Comparison of ENCODE assay signal across 1 cellular context in the genomic region with DNA sequence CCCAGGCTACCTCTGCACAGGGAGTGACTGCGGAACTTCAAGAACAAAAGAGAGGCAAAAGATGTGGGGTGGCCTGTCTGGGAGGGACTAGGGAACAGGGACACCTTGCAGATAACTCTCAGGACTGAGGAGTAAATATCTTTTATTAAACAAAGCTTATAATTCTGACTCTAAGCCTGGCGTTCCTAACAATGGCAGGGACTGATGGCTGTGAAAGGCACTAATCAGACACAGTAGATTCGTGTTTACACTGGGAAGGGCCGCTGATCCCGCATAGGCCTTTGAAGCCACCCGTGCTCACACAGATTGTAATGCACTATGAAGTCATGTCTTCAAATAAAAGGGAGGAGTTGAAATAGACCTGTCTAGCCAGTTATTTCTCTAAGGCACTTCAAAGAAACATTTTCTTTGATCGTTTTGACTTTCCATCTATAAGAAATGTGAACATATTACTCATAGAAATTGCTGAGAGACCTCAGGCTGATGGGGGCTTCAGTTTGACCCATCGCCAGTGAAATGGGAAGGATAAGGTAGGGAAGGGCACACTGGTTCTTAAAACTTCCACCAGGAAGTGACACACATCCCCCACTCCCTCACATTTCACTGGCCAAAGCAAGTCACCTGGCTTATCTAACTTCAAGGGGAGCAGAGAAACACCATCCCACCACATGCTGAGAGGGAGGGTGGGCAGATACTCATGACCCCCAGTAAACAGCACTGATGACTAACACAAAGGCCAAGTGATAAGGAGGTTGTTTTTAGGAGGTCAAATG.
TF ChIP-seq lines count a peak whose summit lies in the region.

No MANE protein-coding gene starts in this region.

TF ChIP-seq in K562, 482 proteins besides CTCF, POLR2A, EP300 and RAD21 (continued from another document and continues in another):
- TF ChIP-seq, protein P1, sequence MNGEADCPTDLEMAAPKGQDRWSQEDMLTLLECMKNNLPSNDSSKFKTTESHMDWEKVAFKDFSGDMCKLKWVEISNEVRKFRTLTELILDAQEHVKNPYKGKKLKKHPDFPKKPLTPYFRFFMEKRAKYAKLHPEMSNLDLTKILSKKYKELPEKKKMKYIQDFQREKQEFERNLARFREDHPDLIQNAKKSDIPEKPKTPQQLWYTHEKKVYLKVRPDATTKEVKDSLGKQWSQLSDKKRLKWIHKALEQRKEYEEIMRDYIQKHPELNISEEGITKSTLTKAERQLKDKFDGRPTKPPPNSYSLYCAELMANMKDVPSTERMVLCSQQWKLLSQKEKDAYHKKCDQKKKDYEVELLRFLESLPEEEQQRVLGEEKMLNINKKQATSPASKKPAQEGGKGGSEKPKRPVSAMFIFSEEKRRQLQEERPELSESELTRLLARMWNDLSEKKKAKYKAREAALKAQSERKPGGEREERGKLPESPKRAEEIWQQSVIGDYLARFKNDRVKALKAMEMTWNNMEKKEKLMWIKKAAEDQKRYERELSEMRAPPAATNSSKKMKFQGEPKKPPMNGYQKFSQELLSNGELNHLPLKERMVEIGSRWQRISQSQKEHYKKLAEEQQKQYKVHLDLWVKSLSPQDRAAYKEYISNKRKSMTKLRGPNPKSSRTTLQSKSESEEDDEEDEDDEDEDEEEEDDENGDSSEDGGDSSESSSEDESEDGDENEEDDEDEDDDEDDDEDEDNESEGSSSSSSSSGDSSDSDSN (IDR thresholded peaks at IDR 0.05; ENCODE audit: borderline replicate concordance in 1 of 2, low read depth in 2 of 2, low read length in 2 of 2) = no peak
- TF ChIP-seq ZNF175 (CRISPR knock-in tag; IDR thresholded peaks at IDR 0.05; ENCODE audit: low read depth) (0 out of 2 replicates have a peak, but pooled peaks have one; percentile 40), KLF10 (CRISPR knock-in tag; IDR thresholded peaks at IDR 0.05) (no peak), SIX5 (IDR thresholded peaks at IDR 0.05; ENCODE audit: borderline replicate concordance in 1 of 2, insufficient read depth in 1 of 2, low read depth in 1 of 2, low read length in 2 of 2) (no peak), ZNF780A (CRISPR knock-in tag; IDR thresholded peaks at IDR 0.05) (no peak), SAFB2 (IDR thresholded peaks at IDR 0.05; ENCODE audit: borderline replicate concordance, low read depth, low read length, severe bottlenecking) (no peak), XRCC3 (IDR thresholded peaks at IDR 0.05) (no peak), ZNF274 (IDR thresholded peaks at IDR 0.05; ENCODE audit: borderline replicate concordance, low read depth, low read length) (no peak), RBM22 (IDR thresholded peaks at IDR 0.05; ENCODE audit: low read depth, low read length, poor library complexity, severe bottlenecking) (no peak), ZFPM2 (CRISPR knock-in tag; IDR thresholded peaks at IDR 0.05) (no peak), ATF7 (IDR thresholded peaks at IDR 0.05) (peak; percentile 11; the same call in 1 of the 2 replicates), SOX6 (IDR thresholded peaks at IDR 0.05) (no peak; the same call in 1 of the 2 replicates), CTBP1 (IDR thresholded peaks at IDR 0.05; ENCODE audit: borderline replicate concordance) (no peak; the same call in none of the 2 replicates), NFE2L1 (tag; IDR thresholded peaks at IDR 0.05; ENCODE audit: borderline replicate concordance, low read depth) (no peak), CBFA2T2 (conservative IDR thresholded peaks at IDR 0.05) (peak; percentile 70), ZNF146 (CRISPR knock-in tag; IDR thresholded peaks at IDR 0.05; ENCODE audit: unreplicated experiment) (no peak), TFAM (CRISPR knock-in tag; conservative IDR thresholded peaks at IDR 0.05) (no peak), HMGN3 (IDR thresholded peaks at IDR 0.05; ENCODE audit: borderline replicate concordance, extremely low read depth, insufficient read length, low read depth, low read length) (no peak), FOSL1 (tag; conservative IDR thresholded peaks at IDR 0.05) (peak; percentile 85), NEUROD1 (IDR thresholded peaks at IDR 0.05; ENCODE audit: borderline replicate concordance, low read depth, low read length, partially characterized antibody) (peak; percentile 14), KLF16 (IDR thresholded peaks at IDR 0.05) (peak; percentile 56; the same call in 1 of the 2 replicates), JUNB (CRISPR knock-in tag; conservative IDR thresholded peaks at IDR 0.05) (no peak), ZKSCAN8 (CRISPR knock-in tag; IDR thresholded peaks at IDR 0.05) (peak; percentile 66; the same call in 1 of the 2 replicates), CXXC5 (CRISPR knock-in tag; IDR thresholded peaks at IDR 0.05) (no peak), PTBP1 (IDR thresholded peaks at IDR 0.05; ENCODE audit: low read depth, low read length) (no peak), ZC3H11A (IDR thresholded peaks at IDR 0.05; ENCODE audit: low read depth, low read length) (no peak), PHF8 (IDR thresholded peaks at IDR 0.05; ENCODE audit: borderline replicate concordance, low read length) (no peak), HDAC1 (IDR thresholded peaks at IDR 0.05) (peak in 1 of 2 experiments; percentile 71; a peak in 3 of 4 replicates), KLF13 (tag; IDR thresholded peaks at IDR 0.05; ENCODE audit: borderline replicate concordance, low read depth) (no peak), ZNF347 (CRISPR knock-in tag; IDR thresholded peaks at IDR 0.05; ENCODE audit: low read depth) (no peak), KDM5B (IDR thresholded peaks at IDR 0.05; ENCODE audit: insufficient replicate concordance, low read depth, low read length) (no peak)
- TF ChIP-seq, protein P2, sequence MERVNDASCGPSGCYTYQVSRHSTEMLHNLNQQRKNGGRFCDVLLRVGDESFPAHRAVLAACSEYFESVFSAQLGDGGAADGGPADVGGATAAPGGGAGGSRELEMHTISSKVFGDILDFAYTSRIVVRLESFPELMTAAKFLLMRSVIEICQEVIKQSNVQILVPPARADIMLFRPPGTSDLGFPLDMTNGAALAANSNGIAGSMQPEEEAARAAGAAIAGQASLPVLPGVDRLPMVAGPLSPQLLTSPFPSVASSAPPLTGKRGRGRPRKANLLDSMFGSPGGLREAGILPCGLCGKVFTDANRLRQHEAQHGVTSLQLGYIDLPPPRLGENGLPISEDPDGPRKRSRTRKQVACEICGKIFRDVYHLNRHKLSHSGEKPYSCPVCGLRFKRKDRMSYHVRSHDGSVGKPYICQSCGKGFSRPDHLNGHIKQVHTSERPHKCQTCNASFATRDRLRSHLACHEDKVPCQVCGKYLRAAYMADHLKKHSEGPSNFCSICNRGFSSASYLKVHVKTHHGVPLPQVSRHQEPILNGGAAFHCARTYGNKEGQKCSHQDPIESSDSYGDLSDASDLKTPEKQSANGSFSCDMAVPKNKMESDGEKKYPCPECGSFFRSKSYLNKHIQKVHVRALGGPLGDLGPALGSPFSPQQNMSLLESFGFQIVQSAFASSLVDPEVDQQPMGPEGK (CRISPR knock-in tag; IDR thresholded peaks at IDR 0.05; ENCODE audit: borderline replicate concordance) = no peak
- TF ChIP-seq, protein P3, sequence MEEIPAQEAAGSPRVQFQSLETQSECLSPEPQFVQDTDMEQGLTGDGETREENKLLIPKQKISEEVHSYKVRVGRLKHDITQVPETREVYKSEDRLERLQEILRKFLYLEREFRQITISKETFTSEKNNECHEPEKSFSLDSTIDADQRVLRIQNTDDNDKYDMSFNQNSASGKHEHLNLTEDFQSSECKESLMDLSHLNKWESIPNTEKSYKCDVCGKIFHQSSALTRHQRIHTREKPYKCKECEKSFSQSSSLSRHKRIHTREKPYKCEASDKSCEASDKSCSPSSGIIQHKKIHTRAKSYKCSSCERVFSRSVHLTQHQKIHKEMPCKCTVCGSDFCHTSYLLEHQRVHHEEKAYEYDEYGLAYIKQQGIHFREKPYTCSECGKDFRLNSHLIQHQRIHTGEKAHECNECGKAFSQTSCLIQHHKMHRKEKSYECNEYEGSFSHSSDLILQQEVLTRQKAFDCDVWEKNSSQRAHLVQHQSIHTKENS (CRISPR knock-in tag; IDR thresholded peaks at IDR 0.05) = no peak
- TF ChIP-seq, protein P4, sequence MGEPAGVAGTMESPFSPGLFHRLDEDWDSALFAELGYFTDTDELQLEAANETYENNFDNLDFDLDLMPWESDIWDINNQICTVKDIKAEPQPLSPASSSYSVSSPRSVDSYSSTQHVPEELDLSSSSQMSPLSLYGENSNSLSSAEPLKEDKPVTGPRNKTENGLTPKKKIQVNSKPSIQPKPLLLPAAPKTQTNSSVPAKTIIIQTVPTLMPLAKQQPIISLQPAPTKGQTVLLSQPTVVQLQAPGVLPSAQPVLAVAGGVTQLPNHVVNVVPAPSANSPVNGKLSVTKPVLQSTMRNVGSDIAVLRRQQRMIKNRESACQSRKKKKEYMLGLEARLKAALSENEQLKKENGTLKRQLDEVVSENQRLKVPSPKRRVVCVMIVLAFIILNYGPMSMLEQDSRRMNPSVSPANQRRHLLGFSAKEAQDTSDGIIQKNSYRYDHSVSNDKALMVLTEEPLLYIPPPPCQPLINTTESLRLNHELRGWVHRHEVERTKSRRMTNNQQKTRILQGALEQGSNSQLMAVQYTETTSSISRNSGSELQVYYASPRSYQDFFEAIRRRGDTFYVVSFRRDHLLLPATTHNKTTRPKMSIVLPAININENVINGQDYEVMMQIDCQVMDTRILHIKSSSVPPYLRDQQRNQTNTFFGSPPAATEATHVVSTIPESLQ (CRISPR knock-in tag; IDR thresholded peaks at IDR 0.05) = no peak
- TF ChIP-seq, protein P5, sequence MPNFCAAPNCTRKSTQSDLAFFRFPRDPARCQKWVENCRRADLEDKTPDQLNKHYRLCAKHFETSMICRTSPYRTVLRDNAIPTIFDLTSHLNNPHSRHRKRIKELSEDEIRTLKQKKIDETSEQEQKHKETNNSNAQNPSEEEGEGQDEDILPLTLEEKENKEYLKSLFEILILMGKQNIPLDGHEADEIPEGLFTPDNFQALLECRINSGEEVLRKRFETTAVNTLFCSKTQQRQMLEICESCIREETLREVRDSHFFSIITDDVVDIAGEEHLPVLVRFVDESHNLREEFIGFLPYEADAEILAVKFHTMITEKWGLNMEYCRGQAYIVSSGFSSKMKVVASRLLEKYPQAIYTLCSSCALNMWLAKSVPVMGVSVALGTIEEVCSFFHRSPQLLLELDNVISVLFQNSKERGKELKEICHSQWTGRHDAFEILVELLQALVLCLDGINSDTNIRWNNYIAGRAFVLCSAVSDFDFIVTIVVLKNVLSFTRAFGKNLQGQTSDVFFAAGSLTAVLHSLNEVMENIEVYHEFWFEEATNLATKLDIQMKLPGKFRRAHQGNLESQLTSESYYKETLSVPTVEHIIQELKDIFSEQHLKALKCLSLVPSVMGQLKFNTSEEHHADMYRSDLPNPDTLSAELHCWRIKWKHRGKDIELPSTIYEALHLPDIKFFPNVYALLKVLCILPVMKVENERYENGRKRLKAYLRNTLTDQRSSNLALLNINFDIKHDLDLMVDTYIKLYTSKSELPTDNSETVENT (CRISPR knock-in tag; IDR thresholded peaks at IDR 0.05) = no peak
- TF ChIP-seq, protein P6, sequence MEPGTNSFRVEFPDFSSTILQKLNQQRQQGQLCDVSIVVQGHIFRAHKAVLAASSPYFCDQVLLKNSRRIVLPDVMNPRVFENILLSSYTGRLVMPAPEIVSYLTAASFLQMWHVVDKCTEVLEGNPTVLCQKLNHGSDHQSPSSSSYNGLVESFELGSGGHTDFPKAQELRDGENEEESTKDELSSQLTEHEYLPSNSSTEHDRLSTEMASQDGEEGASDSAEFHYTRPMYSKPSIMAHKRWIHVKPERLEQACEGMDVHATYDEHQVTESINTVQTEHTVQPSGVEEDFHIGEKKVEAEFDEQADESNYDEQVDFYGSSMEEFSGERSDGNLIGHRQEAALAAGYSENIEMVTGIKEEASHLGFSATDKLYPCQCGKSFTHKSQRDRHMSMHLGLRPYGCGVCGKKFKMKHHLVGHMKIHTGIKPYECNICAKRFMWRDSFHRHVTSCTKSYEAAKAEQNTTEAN (CRISPR knock-in tag; IDR thresholded peaks at IDR 0.05) = no peak
- TF ChIP-seq, protein P7, sequence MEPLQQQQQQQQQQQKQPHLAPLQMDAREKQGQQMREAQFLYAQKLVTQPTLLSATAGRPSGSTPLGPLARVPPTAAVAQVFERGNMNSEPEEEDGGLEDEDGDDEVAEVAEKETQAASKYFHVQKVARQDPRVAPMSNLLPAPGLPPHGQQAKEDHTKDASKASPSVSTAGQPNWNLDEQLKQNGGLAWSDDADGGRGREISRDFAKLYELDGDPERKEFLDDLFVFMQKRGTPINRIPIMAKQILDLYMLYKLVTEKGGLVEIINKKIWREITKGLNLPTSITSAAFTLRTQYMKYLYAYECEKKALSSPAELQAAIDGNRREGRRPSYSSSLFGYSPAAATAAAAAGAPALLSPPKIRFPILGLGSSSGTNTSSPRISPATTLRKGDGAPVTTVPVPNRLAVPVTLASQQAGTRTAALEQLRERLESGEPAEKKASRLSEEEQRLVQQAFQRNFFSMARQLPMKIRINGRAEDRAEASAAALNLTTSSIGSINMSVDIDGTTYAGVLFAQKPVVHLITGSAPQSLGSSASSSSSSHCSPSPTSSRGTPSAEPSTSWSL (CRISPR knock-in tag; IDR thresholded peaks at IDR 0.05; ENCODE audit: borderline replicate concordance) = no peak
- TF ChIP-seq, protein P8, sequence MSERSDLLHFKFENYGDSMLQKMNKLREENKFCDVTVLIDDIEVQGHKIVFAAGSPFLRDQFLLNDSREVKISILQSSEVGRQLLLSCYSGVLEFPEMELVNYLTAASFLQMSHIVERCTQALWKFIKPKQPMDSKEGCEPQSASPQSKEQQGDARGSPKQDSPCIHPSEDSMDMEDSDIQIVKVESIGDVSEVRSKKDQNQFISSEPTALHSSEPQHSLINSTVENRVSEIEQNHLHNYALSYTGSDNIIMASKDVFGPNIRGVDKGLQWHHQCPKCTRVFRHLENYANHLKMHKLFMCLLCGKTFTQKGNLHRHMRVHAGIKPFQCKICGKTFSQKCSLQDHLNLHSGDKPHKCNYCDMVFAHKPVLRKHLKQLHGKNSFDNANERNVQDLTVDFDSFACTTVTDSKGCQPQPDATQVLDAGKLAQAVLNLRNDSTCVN (CRISPR knock-in tag; IDR thresholded peaks at IDR 0.05) = no peak
- TF ChIP-seq, protein P9, sequence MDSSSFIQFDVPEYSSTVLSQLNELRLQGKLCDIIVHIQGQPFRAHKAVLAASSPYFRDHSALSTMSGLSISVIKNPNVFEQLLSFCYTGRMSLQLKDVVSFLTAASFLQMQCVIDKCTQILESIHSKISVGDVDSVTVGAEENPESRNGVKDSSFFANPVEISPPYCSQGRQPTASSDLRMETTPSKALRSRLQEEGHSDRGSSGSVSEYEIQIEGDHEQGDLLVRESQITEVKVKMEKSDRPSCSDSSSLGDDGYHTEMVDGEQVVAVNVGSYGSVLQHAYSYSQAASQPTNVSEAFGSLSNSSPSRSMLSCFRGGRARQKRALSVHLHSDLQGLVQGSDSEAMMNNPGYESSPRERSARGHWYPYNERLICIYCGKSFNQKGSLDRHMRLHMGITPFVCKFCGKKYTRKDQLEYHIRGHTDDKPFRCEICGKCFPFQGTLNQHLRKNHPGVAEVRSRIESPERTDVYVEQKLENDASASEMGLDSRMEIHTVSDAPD (CRISPR knock-in tag; IDR thresholded peaks at IDR 0.05) = no peak
- TF ChIP-seq, protein P10, sequence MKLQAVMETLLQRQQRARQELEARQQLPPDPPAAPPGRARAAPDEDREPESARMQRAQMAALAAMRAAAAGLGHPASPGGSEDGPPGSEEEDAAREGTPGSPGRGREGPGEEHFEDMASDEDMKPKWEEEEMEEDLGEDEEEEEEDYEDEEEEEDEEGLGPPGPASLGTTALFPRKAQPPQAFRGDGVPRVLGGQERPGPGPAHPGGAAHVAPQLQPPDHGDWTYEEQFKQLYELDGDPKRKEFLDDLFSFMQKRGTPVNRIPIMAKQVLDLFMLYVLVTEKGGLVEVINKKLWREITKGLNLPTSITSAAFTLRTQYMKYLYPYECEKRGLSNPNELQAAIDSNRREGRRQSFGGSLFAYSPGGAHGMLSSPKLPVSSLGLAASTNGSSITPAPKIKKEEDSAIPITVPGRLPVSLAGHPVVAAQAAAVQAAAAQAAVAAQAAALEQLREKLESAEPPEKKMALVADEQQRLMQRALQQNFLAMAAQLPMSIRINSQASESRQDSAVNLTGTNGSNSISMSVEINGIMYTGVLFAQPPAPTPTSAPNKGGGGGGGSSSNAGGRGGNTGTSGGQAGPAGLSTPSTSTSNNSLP (IDR thresholded peaks at IDR 0.05; ENCODE audit: borderline replicate concordance, low read depth, low read length) = 0 out of 2 replicates have a peak, but pooled peaks have one; percentile 22
